25 cellular contexts compared by ENCODE assay signal in the genomic region with DNA sequence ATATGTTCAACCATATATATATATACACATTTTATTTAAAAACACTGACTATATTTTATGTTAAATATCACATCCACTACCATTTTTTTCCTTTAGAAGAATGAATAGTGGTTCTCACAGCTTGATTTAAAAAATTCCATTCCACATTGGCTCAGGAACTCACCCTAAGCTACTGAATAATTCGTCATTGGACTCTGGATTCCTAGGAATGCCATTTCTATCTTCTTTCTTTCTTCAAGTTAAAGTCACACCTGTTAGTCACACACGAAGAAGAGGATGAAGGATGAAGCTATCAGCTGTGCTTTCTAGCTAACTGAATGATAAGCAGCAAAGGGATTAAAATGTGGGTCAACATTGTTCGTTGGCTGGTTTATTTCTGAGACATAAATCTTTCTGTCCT. TPM values are rescaled to one million over a fixed set of nuclear protein-coding genes. Genes with fewer than 3 reads are reported as not detected.
"Had no signal": no experiment of that assay in that cellular context is flagged by ENCODE, and none has a peak within 500 bp of the region (broad histone marks: within the 10 kb centered on the region; RNA-seq: fewer than 3 reads in every experiment).

No MANE protein-coding gene starts in this region.

- DNase-seq: activated CD4-positive, alpha-beta T cell treated with anti-CD3 and anti-CD28 coated beads, Interleukin-2, amount 50 U/mL, for 1 hour; activated CD4-positive, CD25-positive, alpha-beta regulatory T cell treated with anti-CD3 and anti-CD28 coated beads, Interleukin-2, amount 50 U/mL, for 72 hours; activated CD8-positive, alpha-beta T cell treated with anti-CD3 and anti-CD28 coated beads, Interleukin-2, amount 10 ng/mL, durations not matched to agents 7 days and 5 days; activated gamma-delta T cell treated with Interleukin-2 at 50 U/mL for 16 hours; adrenal gland; central memory CD4-positive, alpha-beta T cell; effector memory CD4-positive, alpha-beta T cell; foreskin melanocyte; glutamatergic neuron; hippocampal formation; left ventricle myocardium inferior; naive thymus-derived CD8-positive, alpha-beta T cell; posterior cingulate gyrus; stimulated activated CD4-positive, alpha-beta T cell treated with anti-CD3 and anti-CD28 coated beads, Interleukin-15, amount 100 ng/mL, for 24 hours; stimulated activated naive B cell treated with anti-CD40 and anti-IgM and Interleukin-4, amounts not matched to agents 10 μg/mL and 1 μg/mL and 100 μg/mL, for 72 hours; transverse colon had no signal

- H3K9me3 ChIP-seq: adrenal gland, left ventricle myocardium inferior, transverse colon had no signal

- H3K36me3 ChIP-seq: adrenal gland, left ventricle myocardium inferior, neural progenitor cell, transverse colon had no signal

- H3K4me2 ChIP-seq: neural progenitor cell, smooth muscle cell had no signal

- H3K4me1 Mint-ChIP-seq: naive thymus-derived CD8-positive, alpha-beta T cell; neural progenitor cell; stimulated activated naive B cell treated with anti-CD40 and anti-IgM and Interleukin-4, amounts not matched to agents 10 μg/mL and 1 μg/mL and 100 μg/mL, for 72 hours had no signal

- H3K27me3 ChIP-seq: adrenal gland had no signal

- H3K4me3 ChIP-seq: adrenal gland, left ventricle myocardium inferior, neural progenitor cell, smooth muscle cell, transverse colon had no signal

- H3K27ac ChIP-seq: adrenal gland, left ventricle myocardium inferior, neural progenitor cell, transverse colon, VCaP had no signal

- H3K4me1 ChIP-seq: adrenal gland, left ventricle myocardium inferior had no signal

- H3K4me3 Mint-ChIP-seq: activated CD8-positive, alpha-beta T cell treated with anti-CD3 and anti-CD28 coated beads, Interleukin-2, amount 10 ng/mL, durations not matched to agents 7 days and 5 days; activated naive CD8-positive, alpha-beta T cell; mesothelial cell of epicardium; naive thymus-derived CD8-positive, alpha-beta T cell; neural progenitor cell; stimulated activated naive B cell treated with anti-CD40 and anti-IgM and Interleukin-4, amounts not matched to agents 10 μg/mL and 1 μg/mL and 100 μg/mL, for 72 hours had no signal

- H3K27ac Mint-ChIP-seq: activated CD8-positive, alpha-beta T cell treated with anti-CD3 and anti-CD28 coated beads, Interleukin-2, amount 10 ng/mL, durations not matched to agents 7 days and 5 days; activated naive CD8-positive, alpha-beta T cell; naive thymus-derived CD8-positive, alpha-beta T cell; neural progenitor cell; stimulated activated naive B cell treated with anti-CD40 and anti-IgM and Interleukin-4, amounts not matched to agents 10 μg/mL and 1 μg/mL and 100 μg/mL, for 72 hours had no signal

- ATAC-seq: activated CD8-positive, alpha-beta T cell treated with anti-CD3 and anti-CD28 coated beads, Interleukin-2, amount 10 ng/mL, durations not matched to agents 7 days and 5 days; esophagus mucosa; naive thymus-derived CD8-positive, alpha-beta T cell; sciatic nerve; stimulated activated naive B cell treated with anti-CD40 and anti-IgM and Interleukin-4, amounts not matched to agents 10 μg/mL and 1 μg/mL and 100 μg/mL, for 72 hours had no signal

- H3K36me3 Mint-ChIP-seq: activated naive CD8-positive, alpha-beta T cell; mesothelial cell of epicardium; neural progenitor cell; stimulated activated naive B cell treated with anti-CD40 and anti-IgM and Interleukin-4, amounts not matched to agents 10 μg/mL and 1 μg/mL and 100 μg/mL, for 72 hours had no signal

- H3K9ac ChIP-seq: neural progenitor cell had no signal

- FAIRE-seq: astrocyte, urothelium cell line had no signal

- H3K9me3 Mint-ChIP-seq: mesothelial cell of epicardium; naive thymus-derived CD8-positive, alpha-beta T cell; neural progenitor cell; stimulated activated naive B cell treated with anti-CD40 and anti-IgM and Interleukin-4, amounts not matched to agents 10 μg/mL and 1 μg/mL and 100 μg/mL, for 72 hours had no signal

RNA-seq across cellular contexts. Expression of gene ELOVL7, which starts 7.9 kb away (rescaled TPM):
- total RNA-seq: naive thymus-derived CD8-positive, alpha-beta T cell had no signal
